ENCODE assay signal across 23 cellular contexts in the genomic region with DNA sequence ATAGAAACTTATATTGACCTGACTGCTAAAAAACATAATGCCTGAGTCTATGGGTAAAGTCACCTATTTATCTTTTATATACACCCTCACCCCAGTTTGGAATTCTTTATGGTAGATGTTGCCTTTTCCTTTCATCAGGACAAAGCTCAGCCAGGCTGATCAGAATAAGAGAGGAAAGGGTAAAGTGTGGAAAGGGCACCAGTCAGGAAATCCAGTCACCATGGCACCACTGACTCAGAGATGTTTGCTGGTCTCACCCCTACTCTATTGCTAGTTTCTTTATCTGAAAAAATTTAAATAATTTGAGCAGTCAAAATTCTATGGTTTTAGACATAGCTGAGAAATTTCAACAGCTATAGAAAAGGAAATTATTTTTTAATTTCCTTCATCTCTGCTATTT. TPM values are rescaled to one million over a fixed set of nuclear protein-coding genes. Genes with fewer than 3 reads are reported as not detected.
DNase-seq lines count a peak whose midpoint lies in the region; ATAC-seq lines count a peak whose summit lies in the region.
"Had no signal": no experiment of that assay in that cellular context is flagged by ENCODE, and none has a peak within 500 bp of the region (broad histone marks: within the 10 kb centered on the region; RNA-seq: fewer than 3 reads in every experiment).

No MANE protein-coding gene starts in this region.

- H3K36me3 ChIP-seq in GM23248 (ENCODE audit: low read depth), result no peaks in the 10 kb centered on the region

- H3K4me3 ChIP-seq in GM23248, result no peak overlapping the region
- H3K4me3 ChIP-seq: A549, GM23338 had no signal

- in situ Hi-C loops in GM23248 (cut with MboI), result no loop called here

- 0 out of 2 replicates have a peak overlapping the region, but pooled peaks have one; percentile 11 for H2AFZ ChIP-seq in GM23248
- H2AFZ ChIP-seq: GM23338 had no signal

- H3K9me2 ChIP-seq in GM23248 (ENCODE audit: insufficient read depth), result no peaks in the 10 kb centered on the region

- intact Hi-C loops in left colon (cut with DNase I, micrococcal nuclease), result no loop called here

- H4K20me1 ChIP-seq in GM23248 (ENCODE audit: insufficient read depth), result no peaks in the 10 kb centered on the region

- no peak overlapping the region for H3K27ac ChIP-seq in GM23248
- H3K27ac ChIP-seq: A549 had no signal

- no peaks in the 10 kb centered on the region for H3K79me2 ChIP-seq in GM23248 (ENCODE audit: insufficient read depth)

- no peaks in the 10 kb centered on the region for H3K27me3 ChIP-seq in GM23248 (replicated peaks; ENCODE audit: insufficient read depth)

- H3K4me1 ChIP-seq in GM23248 (ENCODE audit: insufficient read depth), result peaks cover 18% of the 10 kb centered on the region
- H3K4me1 ChIP-seq: A549 had no signal

- H3K9me3 ChIP-seq in GM23248 (ENCODE audit: low read depth), result no peaks in the 10 kb centered on the region
- H3K9me3 ChIP-seq: A549 had no signal

- no peak overlapping the region for H3K9ac ChIP-seq in GM23248

- no peaks in the 10 kb centered on the region for H3F3A ChIP-seq in GM23248 (ENCODE audit: insufficient read depth)

- DNase-seq in EH (ENCODE audit: low read depth) (peak; percentile 22), GM23248 (peak; percentile 29), dermis blood vessel endothelial cell (peak; percentile 23), pulmonary artery endothelial cell (ENCODE audit: low read depth, low spot score) (peak; percentile 1), NCI-H2029 treated with DMSO at 0.1 percent for 48 hours (lab: John Stamatoyannopoulos, UW) (no peak), NCI-H1105 treated with DMSO at 0.1 percent for 48 hours (lab: John Stamatoyannopoulos, UW) (no peak), left colon (no peak)
- DNase-seq: 8988T; C1 segment of cervical spinal cord; Calu3; CD4-positive, alpha-beta memory T cell; COR-L47; DMS53; DMS79 treated with DMSO at 0.1 percent for 48 hours; GF-D8; H9 had no signal

- H3K4me2 ChIP-seq in GM23248 (ENCODE audit: unreplicated experiment), result no peak overlapping the region
- H3K4me2 ChIP-seq: A549, GM23338 had no signal

- ATAC-seq in left colon, result no peak
- ATAC-seq in GM19395 (IDR thresholded peaks at IDR 0.05; ENCODE audit: unreplicated experiment), result no peak
- ATAC-seq: A549, GM23338, HCT116 had no signal

RNA-seq across cellular contexts. Expression of gene SSTR1, which starts 49.2 kb away (rescaled TPM):
- total RNA-seq in GM23248 (2014; rRNA removed; shearing (Covaris generic)), result 17.6 and 18.4 TPM in 2 replicates
- 26.7 and 27.6 TPM in 2 replicates for polyA plus RNA-seq in GM23248 (2016; fragmentation: Nextera tagmentation; extraction: Ambion mirVana)
- total RNA-seq in dermis blood vessel endothelial cell, result 0.17 and 0.33 TPM in 2 replicates
- total RNA-seq in pulmonary artery endothelial cell, result 1.1 and 1.2 TPM in 2 replicates
- total RNA-seq in left colon, result 10 to 100 TPM; 10.0 to 10.5 TPM
- total RNA-seq: CD4-positive, alpha-beta memory T cell; Daoy; G401; H4 had no signal
- polyA plus RNA-seq: A549; CD4-positive, alpha-beta memory T cell had no signal

Comparison
In these comparisons a context has a peak if more than half of its experiments do, and no peak if none do; other contexts are left out.
1. DNase-seq: peak in EH (single experiment), GM23248 (single experiment), dermis blood vessel endothelial cell (single experiment) and pulmonary artery endothelial cell (single experiment); none in NCI-H2029 treated with DMSO at 0.1 percent for 48 hours (single experiment), NCI-H1105 treated with DMSO at 0.1 percent for 48 hours (single experiment) and left colon (0 of 2).